Comparison of ENCODE assay signal across 14 cellular contexts in genomic region chr6:140230282-140230681, GRCh38.
"Had no signal": no experiment of that assay in that cellular context is flagged by ENCODE, and none has a peak within 500 bp of the region (broad histone marks: within the 10 kb centered on the region; RNA-seq: fewer than 3 reads in every experiment).

No MANE protein-coding gene starts in this region.

- H3K36me3 ChIP-seq: heart left ventricle, left ventricle myocardium inferior, tibial nerve had no signal

- DNase-seq: activated naive CD4-positive, alpha-beta T cell treated with anti-CD3 and anti-CD28 coated beads, Interleukin-2, amount 10 ng/mL, durations not matched to agents 7 days and 5 days; heart left ventricle; left ventricle myocardium inferior; mesendoderm; occipital lobe; right cardiac atrium; stimulated activated CD4-positive, alpha-beta T cell treated with anti-CD3 and anti-CD28 coated beads, Interleukin-15, amount 100 ng/mL, for 24 hours; stimulated activated CD4-positive, alpha-beta T cell treated with anti-CD3 and anti-CD28 coated beads, Interleukin-4, amount 100 ng/mL, for 1 hour; stimulated activated naive CD4-positive, alpha-beta T cell had no signal

- H3K36me3 Mint-ChIP-seq: activated naive CD4-positive, alpha-beta T cell treated with anti-CD3 and anti-CD28 coated beads, Interleukin-2, amount 10 ng/mL, durations not matched to agents 7 days and 5 days had no signal

- H3K27me3 ChIP-seq: heart left ventricle, tibial nerve had no signal

- H3K27ac Mint-ChIP-seq: activated naive CD4-positive, alpha-beta T cell treated with anti-CD3 and anti-CD28 coated beads, Interleukin-2, amount 10 ng/mL, durations not matched to agents 7 days and 5 days; activated T-helper 2 cell treated with anti-CD3 and anti-CD28 coated beads, Interferon-gamma antibody, Interleukin-2, Interleukin-4, amounts not matched to agents 10 μg/mL and 5 μg/mL and 100 μg/mL, durations not matched to agents 14 hours and 24 hours and 36 hours; nephron had no signal

- H3K27me3 Mint-ChIP-seq: activated naive CD4-positive, alpha-beta T cell treated with anti-CD3 and anti-CD28 coated beads, Interleukin-2, amount 10 ng/mL, durations not matched to agents 7 days and 5 days had no signal

- H3K4me1 Mint-ChIP-seq: activated naive CD4-positive, alpha-beta T cell treated with anti-CD3 and anti-CD28 coated beads, Interleukin-2, amount 10 ng/mL, durations not matched to agents 7 days and 5 days had no signal

- ATAC-seq: heart left ventricle, right cardiac atrium had no signal

- H3K27ac ChIP-seq: epithelial cell of prostate, heart left ventricle, left ventricle myocardium inferior, skin epidermis, tibial nerve had no signal

- H3K4me3 ChIP-seq: heart left ventricle, left ventricle myocardium inferior, skin epidermis, tibial nerve had no signal

- H3K4me1 ChIP-seq: left ventricle myocardium inferior, tibial nerve had no signal

- H3K4me3 Mint-ChIP-seq: activated naive CD4-positive, alpha-beta T cell treated with anti-CD3 and anti-CD28 coated beads, Interleukin-2, amount 10 ng/mL, durations not matched to agents 7 days and 5 days; nephron had no signal
